Comparison of ENCODE assay signal across 8 cellular contexts in the genomic region with DNA sequence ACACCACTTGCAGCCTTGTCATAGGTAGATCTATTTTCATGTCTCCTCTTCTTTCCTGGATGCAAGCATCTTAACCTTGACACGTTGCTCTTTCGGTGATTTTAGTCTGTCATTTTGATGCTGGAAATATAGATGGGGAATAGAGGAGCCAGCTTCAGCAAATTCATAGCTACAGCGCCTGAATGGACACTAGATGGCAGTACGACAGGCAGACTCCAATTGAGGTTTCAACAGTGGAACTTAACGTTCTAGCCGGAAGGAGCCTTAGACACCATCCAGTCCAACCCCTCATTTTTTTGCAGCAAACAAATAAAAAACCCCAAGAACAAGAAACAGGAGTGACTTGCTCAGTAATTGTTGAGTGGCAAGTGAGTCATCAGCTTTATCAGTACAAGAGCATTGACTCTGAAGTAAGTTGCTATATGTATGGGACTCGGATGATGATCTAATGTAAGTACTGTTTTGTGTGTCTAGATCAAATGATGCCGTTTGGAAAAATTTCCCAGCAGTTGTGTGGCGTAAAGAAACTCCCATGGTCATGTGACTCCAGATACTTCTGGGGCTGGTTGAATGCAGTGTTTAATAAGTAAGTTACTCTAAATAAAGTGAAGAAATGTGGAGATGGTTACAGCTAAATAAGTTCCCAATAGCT.
DNase-seq lines count a peak whose midpoint lies in the region; ATAC-seq and TF ChIP-seq lines count a peak whose summit lies in the region.

No MANE protein-coding gene starts in this region.

- H3K27ac ChIP-seq in C4-2B, result no peak overlapping the region

- ATAC-seq in HG03354 (IDR thresholded peaks at IDR 0.05; ENCODE audit: poor library complexity, severe bottlenecking, unreplicated experiment), result peak; percentile 90

- peak; percentile 96 for TF ChIP-seq CTCF in C4-2B (conservative IDR thresholded peaks at IDR 0.05)

- peak; percentile 36 for DNase-seq in GM19238 (ENCODE audit: insufficient read length, low spot score)
- peak; percentile 64 for DNase-seq in NCI-H446 treated with DMSO at 0.1 percent for 48 hours (lab: John Stamatoyannopoulos, UW)
- DNase-seq in activated CD4-positive, alpha-beta T cell treated with anti-CD3 and anti-CD28 coated beads for 24 hours (ENCODE audit: low read depth in 2 of 2), result peak; percentile 37 to 51
- DNase-seq in dedifferentiated amniotic fluid mesenchymal stem cell (ENCODE audit: extremely low spot score), result peak; percentile 93
- peak; percentile 93 for DNase-seq in medulla oblongata (ENCODE audit: extremely low spot score)
- DNase-seq in stimulated activated CD8-positive, alpha-beta memory T cell treated with anti-CD3 and anti-CD28 coated beads, Interleukin-12 subunit alpha, Interleukin-12 subunit beta, amount 100 ng/mL, for 24 hours (ENCODE audit: extremely low read depth), result peak; percentile 30

Comparison
In these comparisons a context has a peak if more than half of its experiments do, and no peak if none do; other contexts are left out.
1. DNase-seq: peak in every context shown above with its lines; median percentile 93 in dedifferentiated amniotic fluid mesenchymal stem cell; 93 in medulla oblongata; 64 in NCI-H446 treated with DMSO at 0.1 percent for 48 hours; 44 in activated CD4-positive, alpha-beta T cell treated with anti-CD3 and anti-CD28 coated beads for 24 hours; 36 in GM19238; 30 in stimulated activated CD8-positive, alpha-beta memory T cell treated with anti-CD3 and anti-CD28 coated beads, Interleukin-12 subunit alpha, Interleukin-12 subunit beta, amount 100 ng/mL, for 24 hours.